ENCODE assay signal across 1 cellular context in the genomic region with DNA sequence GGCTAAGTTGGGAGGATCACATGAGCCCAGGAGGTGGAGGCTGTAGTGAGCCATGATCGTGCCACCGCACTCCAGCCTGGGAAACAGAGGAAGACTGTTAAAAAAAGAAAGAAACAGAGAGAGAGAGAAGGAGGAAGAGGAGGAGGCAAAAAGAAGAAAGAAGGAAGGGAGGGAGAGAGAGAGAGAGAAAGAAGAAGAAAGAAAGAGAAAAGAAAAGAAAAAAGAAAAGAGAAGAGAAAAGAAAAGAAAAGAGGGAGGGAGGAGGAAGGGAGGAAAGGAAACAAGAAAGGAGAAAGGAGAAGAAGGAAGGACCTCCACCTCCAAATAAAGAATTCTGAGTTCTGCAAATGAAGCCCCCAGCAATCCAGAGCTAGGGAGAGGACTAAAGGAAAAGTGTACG.
TF ChIP-seq lines count a peak whose summit lies in the region.

No MANE protein-coding gene starts in this region.

TF ChIP-seq in K562, 482 proteins besides CTCF, POLR2A, EP300 and RAD21 (continued from another document):
- TF ChIP-seq, protein P1, sequence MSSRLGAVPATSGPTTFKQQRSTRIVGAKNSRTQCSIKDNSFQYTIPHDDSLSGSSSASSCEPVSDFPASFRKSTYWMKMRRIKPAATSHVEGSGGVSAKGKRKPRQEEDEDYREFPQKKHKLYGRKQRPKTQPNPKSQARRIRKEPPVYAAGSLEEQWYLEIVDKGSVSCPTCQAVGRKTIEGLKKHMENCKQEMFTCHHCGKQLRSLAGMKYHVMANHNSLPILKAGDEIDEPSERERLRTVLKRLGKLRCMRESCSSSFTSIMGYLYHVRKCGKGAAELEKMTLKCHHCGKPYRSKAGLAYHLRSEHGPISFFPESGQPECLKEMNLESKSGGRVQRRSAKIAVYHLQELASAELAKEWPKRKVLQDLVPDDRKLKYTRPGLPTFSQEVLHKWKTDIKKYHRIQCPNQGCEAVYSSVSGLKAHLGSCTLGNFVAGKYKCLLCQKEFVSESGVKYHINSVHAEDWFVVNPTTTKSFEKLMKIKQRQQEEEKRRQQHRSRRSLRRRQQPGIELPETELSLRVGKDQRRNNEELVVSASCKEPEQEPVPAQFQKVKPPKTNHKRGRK (tag; IDR thresholded peaks at IDR 0.05) = peak; percentile 90
- no peak for TF ChIP-seq HDAC3 (IDR thresholded peaks at IDR 0.05; ENCODE audit: borderline replicate concordance, partially characterized antibody)
